In the genomic region with DNA sequence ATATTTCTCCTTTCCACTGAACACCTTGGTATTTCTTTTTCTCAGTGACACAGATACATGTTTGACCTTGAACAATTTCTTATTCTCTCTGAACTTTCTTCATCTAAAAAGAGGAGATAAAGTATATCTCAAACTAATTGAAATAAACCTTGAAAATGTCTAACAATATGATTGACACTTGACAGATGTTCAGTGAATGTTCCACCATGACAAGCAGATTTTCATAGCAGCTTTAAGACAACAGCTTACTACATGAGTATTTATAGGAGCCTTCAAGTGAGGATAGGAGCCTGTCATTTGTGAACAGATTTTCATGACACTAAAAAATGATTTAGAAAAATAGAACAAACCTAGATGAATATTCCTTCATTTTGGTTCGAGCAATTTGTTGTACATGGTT, we compare ENCODE assay signal across 10 cellular contexts. TPM values are rescaled to one million over a fixed set of nuclear protein-coding genes. Genes with fewer than 3 reads are reported as not detected.
"Had no signal": no experiment of that assay in that cellular context is flagged by ENCODE, and none has a peak within 500 bp of the region (broad histone marks: within the 10 kb centered on the region; RNA-seq: fewer than 3 reads in every experiment).

No MANE protein-coding gene starts in this region.

- H3K9ac ChIP-seq: GM23248 had no signal

- H3K27ac Mint-ChIP-seq: IgD-negative memory B cell had no signal

- H3K4me1 Mint-ChIP-seq: IgD-negative memory B cell had no signal

- H3K36me3 Mint-ChIP-seq: IgD-negative memory B cell had no signal

- H3K9me3 ChIP-seq: HAP-1 had no signal

- H3K4me3 ChIP-seq: GM23248, HAP-1 had no signal

- H3K4me3 Mint-ChIP-seq: IgD-negative memory B cell had no signal

- H2AFZ ChIP-seq: GM23248 had no signal

- DNase-seq: GM23248, GOT3, H7, KBM-7 had no signal

- H3K36me3 ChIP-seq: HAP-1 had no signal

- H3K9me3 Mint-ChIP-seq: IgD-negative memory B cell had no signal

- H3K27ac ChIP-seq: GM23248, HL-60 had no signal

- ATAC-seq: HCT116, HepG2 had no signal

RNA-seq across cellular contexts. Expression of a gene that starts 13.3 kb away (rescaled TPM):
- total RNA-seq: GM23248, HepG2, HT1080 had no signal
- polyA plus RNA-seq: GM23248, HepG2, IgD-negative memory B cell had no signal
